In genomic region chr2:96305091-96305978, GRCh38 we compare ENCODE assay signal across 8 cellular contexts. TPM values are rescaled to one million over a fixed set of nuclear protein-coding genes. Genes with fewer than 3 reads are reported as not detected.
DNase-seq lines count a peak whose midpoint lies in the region; ATAC-seq and TF ChIP-seq lines count a peak whose summit lies in the region.

TSS of gene SNRNP200 (minus strand) at chr2:96305546. CDS start at chr2:96305437, 109 bp downstream.

- CTCF ChIA-PET in RWPE1 (lab: Yijun Ruan, JAX), result no interaction called here
- CTCF ChIA-PET in naive thymus-derived CD4-positive, alpha-beta T cell (lab: Charles Lee), result interaction anchor here (0.5 to 1.2 kb wide), 7 partner anchors 15 to 233 kb away, joined by 3 to 5 read pairs (median 3); no protein-coding TSS in a partner anchor

- H3K4me3 ChIP-seq in Loucy (ENCODE audit: low read length, poor library complexity, severe bottlenecking) (peak within 1 kb of the TSS; percentile 80), fibroblast of lung (replicated peaks in 1 of 4; ENCODE audit: control extremely low read depth in 1 of 4, insufficient read depth in 1 of 4, low read depth in 3 of 4, low read length in 4 of 4) (peak within 1 kb of the TSS; percentile 62 to 99 (median 95))
- H3K4me3 ChIP-seq in naive thymus-derived CD4-positive, alpha-beta T cell (ENCODE audit: low read length), result peak within 1 kb of the TSS; percentile 85

- H2AFZ ChIP-seq in Loucy (ENCODE audit: low read length) (peak within 1 kb of the TSS; percentile 82), fibroblast of lung (ENCODE audit: low read length) (peak within 1 kb of the TSS; percentile 90)

- peak; percentile 87 for DNase-seq in EH (ENCODE audit: low read depth)
- peak; percentile 81 for DNase-seq in H4 (ENCODE audit: low spot score)
- DNase-seq in RWPE1 (ENCODE audit: low spot score), result peak; percentile 80
- DNase-seq in activated T-helper 1 cell treated with anti-CD3 and anti-CD28 coated beads, Interleukin-2, amount 50 U/mL, for 16 hours (ENCODE audit: low read depth in 1 of 2, low spot score in 1 of 2), result peak; percentile 76 to 88
- DNase-seq in fibroblast of lung (ENCODE audit: low read depth in 2 of 2), result peak; percentile 79 to 80
- DNase-seq in naive thymus-derived CD4-positive, alpha-beta T cell, result peak; percentile 77 to 92 (median 90)

- H3K27me3 ChIP-seq in Loucy (ENCODE audit: insufficient read depth, low read length, poor library complexity, severe bottlenecking), result no peaks in the 10 kb centered on the region
- no peaks in the 10 kb centered on the region for H3K27me3 ChIP-seq in fibroblast of lung (ENCODE audit: control insufficient read depth, insufficient read depth, low read length)
- H3K27me3 ChIP-seq in naive thymus-derived CD4-positive, alpha-beta T cell (ENCODE audit: control insufficient read depth in 2 of 2, insufficient read depth in 2 of 2, low read length in 2 of 2), result no peaks in the 10 kb centered on the region

- H3K4me1 ChIP-seq in Loucy (ENCODE audit: insufficient read depth, low read length, poor library complexity, severe bottlenecking) (peaks cover 43% of the 10 kb centered on the region), fibroblast of lung (ENCODE audit: control insufficient read depth, extremely low read depth, insufficient read depth, low read length) (peaks cover 5% of the 10 kb centered on the region)
- peaks cover 30 to 41% of the 10 kb centered on the region in 2 donors for H3K4me1 ChIP-seq in naive thymus-derived CD4-positive, alpha-beta T cell (ENCODE audit: control insufficient read depth in 2 of 2, insufficient read depth in 2 of 2, low read length in 2 of 2)

- ATAC-seq in naive thymus-derived CD4-positive, alpha-beta T cell, result peak; percentile 96
- peak; percentile 99 for ATAC-seq in stimulated activated memory B cell treated with anti-CD40 and anti-IgM and Interleukin-4, amounts not matched to agents 10 μg/mL and 1 μg/mL and 100 μg/mL, for 72 hours

- H3K9ac ChIP-seq in Loucy (ENCODE audit: low read depth, low read length, poor library complexity, severe bottlenecking) (peak within 1 kb of the TSS; percentile 93), fibroblast of lung (ENCODE audit: insufficient read depth, low read length) (peak within 1 kb of the TSS; percentile 83)

- intact Hi-C loops in naive thymus-derived CD4-positive, alpha-beta T cell (cut with micrococcal nuclease), result loop anchor here (1.0 to 5.0 kb wide), 14 partner anchors 10 to 511 kb away; partner anchors contain the start of genes CIAO1 (in 2 of the 2), LMAN2L (in 2 of the 2), NCAPH (in 2 of the 2) and STARD7 (in 2 of the 2)

- H3K4me2 ChIP-seq in Loucy (ENCODE audit: low read depth, low read length, poor library complexity, severe bottlenecking) (peak within 1 kb of the TSS; percentile 97), fibroblast of lung (ENCODE audit: extremely low read depth, insufficient read depth, low read length) (peak within 1 kb of the TSS; percentile 85)

- peak within 1 kb of the TSS; percentile 94 to 100 (median 99) for H3K4me3 Mint-ChIP-seq in naive thymus-derived CD4-positive, alpha-beta T cell
- peak within 1 kb of the TSS; percentile 99 for H3K4me3 Mint-ChIP-seq in stimulated activated memory B cell treated with anti-CD40 and anti-IgM and Interleukin-4, amounts not matched to agents 10 μg/mL and 1 μg/mL and 100 μg/mL, for 72 hours

- H3K36me3 Mint-ChIP-seq in naive thymus-derived CD4-positive, alpha-beta T cell, result peaks cover 18 to 41% (median 33%) of the 10 kb centered on the region in 5 donors
- H3K36me3 Mint-ChIP-seq in stimulated activated memory B cell treated with anti-CD40 and anti-IgM and Interleukin-4, amounts not matched to agents 10 μg/mL and 1 μg/mL and 100 μg/mL, for 72 hours, result peaks cover 43% of the 10 kb centered on the region

- no peaks in the 10 kb centered on the region for H3K9me2 ChIP-seq in Loucy (replicated peaks; ENCODE audit: low read depth, low read length)

- H3K36me3 ChIP-seq in Loucy (ENCODE audit: insufficient read depth, low read length), result peaks cover 31% of the 10 kb centered on the region; the same call in 1 of the 2 replicates
- peaks cover 13% of the 10 kb centered on the region for H3K36me3 ChIP-seq in fibroblast of lung (ENCODE audit: control insufficient read depth, insufficient read depth, low read length)
- H3K36me3 ChIP-seq in naive thymus-derived CD4-positive, alpha-beta T cell (ENCODE audit: control insufficient read depth in 2 of 3, insufficient read depth in 3 of 3, low read length in 3 of 3), result peaks cover 25 to 36% (median 32%) of the 10 kb centered on the region in 3 experiments

- H3K9me3 Mint-ChIP-seq in naive thymus-derived CD4-positive, alpha-beta T cell, result peaks cover 0 to 5% (median 0%) of the 10 kb centered on the region in 11 donors
- no peaks in the 10 kb centered on the region for H3K9me3 Mint-ChIP-seq in stimulated activated memory B cell treated with anti-CD40 and anti-IgM and Interleukin-4, amounts not matched to agents 10 μg/mL and 1 μg/mL and 100 μg/mL, for 72 hours

- H3K79me2 ChIP-seq in Loucy (ENCODE audit: insufficient read depth, low read length) (peaks cover 61% of the 10 kb centered on the region), fibroblast of lung (ENCODE audit: control insufficient read depth, insufficient read depth, low read length) (peaks cover 15% of the 10 kb centered on the region)

- TF ChIP-seq CTCF in Loucy (conservative IDR thresholded peaks at IDR 0.05; ENCODE audit: low read length), result no peak
- TF ChIP-seq CTCF in RWPE1 (conservative IDR thresholded peaks at IDR 0.05; ENCODE audit: low read depth), result no peak
- TF ChIP-seq CTCF in fibroblast of lung (conservative IDR thresholded peaks at IDR 0.05 in 1 of 2, IDR thresholded peaks at IDR 0.05 in 1 of 2; ENCODE audit: low read depth in 1 of 2, low read length in 2 of 2), result no peak

- H4K20me1 ChIP-seq in Loucy (ENCODE audit: insufficient read depth, low read length, poor library complexity, severe bottlenecking) (peaks cover 43% of the 10 kb centered on the region), fibroblast of lung (ENCODE audit: control insufficient read depth, extremely low read depth, insufficient read depth, low read length) (no peaks in the 10 kb centered on the region)

- H3K27ac Mint-ChIP-seq in naive thymus-derived CD4-positive, alpha-beta T cell, result peak within 1 kb of the TSS; percentile 97 to 100 (median 99)
- peak within 1 kb of the TSS; percentile 98 for H3K27ac Mint-ChIP-seq in stimulated activated memory B cell treated with anti-CD40 and anti-IgM and Interleukin-4, amounts not matched to agents 10 μg/mL and 1 μg/mL and 100 μg/mL, for 72 hours

- POLR2A ChIA-PET in RWPE1 (lab: Yijun Ruan, JAX; ENCODE audit: low non-redundant PET), result no interaction called here
- POLR2A ChIA-PET in naive thymus-derived CD4-positive, alpha-beta T cell (lab: Charles Lee), result interaction anchor here (0.6 to 2.7 kb wide), 20 partner anchors 9 to 498 kb away, joined by 3 to 16 read pairs (median 4); partner anchors contain the start of genes ARID5A, CIAO1, ITPRIPL1 and NCAPH

- no peaks in the 10 kb centered on the region for H3K27me3 Mint-ChIP-seq in naive thymus-derived CD4-positive, alpha-beta T cell
- H3K27me3 Mint-ChIP-seq in stimulated activated memory B cell treated with anti-CD40 and anti-IgM and Interleukin-4, amounts not matched to agents 10 μg/mL and 1 μg/mL and 100 μg/mL, for 72 hours, result no peaks in the 10 kb centered on the region

- H3K9me3 ChIP-seq in Loucy (ENCODE audit: insufficient read depth, low read depth, low read length), result no peaks in the 10 kb centered on the region
- H3K9me3 ChIP-seq in fibroblast of lung (ENCODE audit: control insufficient read depth, insufficient read depth, low read depth, low read length), result no peaks in the 10 kb centered on the region
- H3K9me3 ChIP-seq in naive thymus-derived CD4-positive, alpha-beta T cell (ENCODE audit: control insufficient read depth in 2 of 3, low read length in 3 of 3), result no peaks in the 10 kb centered on the region

- peaks cover 41 to 61% (median 58%) of the 10 kb centered on the region in 7 donors for H3K4me1 Mint-ChIP-seq in naive thymus-derived CD4-positive, alpha-beta T cell
- H3K4me1 Mint-ChIP-seq in stimulated activated memory B cell treated with anti-CD40 and anti-IgM and Interleukin-4, amounts not matched to agents 10 μg/mL and 1 μg/mL and 100 μg/mL, for 72 hours, result peaks cover 45% of the 10 kb centered on the region

- no peaks in the 10 kb centered on the region for H3F3A ChIP-seq in Loucy (ENCODE audit: low read depth)

- H3K27ac ChIP-seq in RWPE1, result peak within 1 kb of the TSS; percentile 78
- H3K27ac ChIP-seq in fibroblast of lung (ENCODE audit: insufficient read depth, low read length), result peak within 1 kb of the TSS; percentile 81
- peak within 1 kb of the TSS; percentile 94 for H3K27ac ChIP-seq in naive thymus-derived CD4-positive, alpha-beta T cell (ENCODE audit: low read depth, low read length)

RNA-seq across cellular contexts. Expression of gene SNRNP200, which starts in this region (rescaled TPM):
- 28.9 and 30.2 TPM in 2 replicates for total RNA-seq in H4 (2014; rRNA removed; shearing (Covaris generic))
- total RNA-seq in fibroblast of lung, result 39.8 and 49.4 TPM in 2 replicates
- 65.0 and 102 TPM in 2 replicates for polyA plus RNA-seq in fibroblast of lung
- 65.1 and 91.1 TPM in 2 replicates for polyA plus RNA-seq in fibroblast of lung (2012)
- 338 and 339 TPM in 2 replicates for polyA minus RNA-seq in fibroblast of lung (ENCODE audit: low replicate concordance)
- total RNA-seq in naive thymus-derived CD4-positive, alpha-beta T cell, result 100 to 1,000 TPM; 165 to 255 (median 212) TPM
- 100 to 1,000 TPM in 1 of 2 donors, 10 to 100 TPM in 1; 86.6 to 137 TPM for polyA plus RNA-seq in naive thymus-derived CD4-positive, alpha-beta T cell

Comparison
In these comparisons a context has a peak if more than half of its experiments do, and no peak if none do; other contexts are left out.
1. Peak in every context shown above with its lines: DNase-seq, ATAC-seq, H3K4me3 ChIP-seq and H3K27ac ChIP-seq.